1 cellular context compared by ENCODE assay signal in genomic region chr13:99307648-99308339, GRCh38.
TF ChIP-seq lines count a peak whose summit lies in the region.

No MANE protein-coding gene starts in this region.

TF ChIP-seq in K562, 482 proteins besides CTCF, POLR2A, EP300 and RAD21 (continued from another document and continues in another):
- TF ChIP-seq CBX5 (IDR thresholded peaks at IDR 0.05; ENCODE audit: borderline replicate concordance, low read depth) (0 out of 2 replicates have a peak, but pooled peaks have one; percentile 29), ZNF143 (CRISPR knock-in tag; IDR thresholded peaks at IDR 0.05) (no peak), TAF7 (tag; IDR thresholded peaks at IDR 0.05) (no peak), ZNF766 (CRISPR knock-in tag; conservative IDR thresholded peaks at IDR 0.05) (peak; percentile 53; the same call in 1 of the 2 replicates), ZNF134 (CRISPR knock-in tag; conservative IDR thresholded peaks at IDR 0.05) (0 out of 2 replicates have a peak, but pooled peaks have one; percentile 23), BDP1 (IDR thresholded peaks at IDR 0.05; ENCODE audit: insufficient read depth, insufficient read length) (no peak), MTA3 (IDR thresholded peaks at IDR 0.05; ENCODE audit: borderline replicate concordance) (0 out of 2 replicates have a peak, but pooled peaks have one; percentile 37), PTRF (tag; IDR thresholded peaks at IDR 0.05) (no peak), PCBP1 (IDR thresholded peaks at IDR 0.05; ENCODE audit: low read depth, low read length, poor library complexity, severe bottlenecking) (no peak), FOXO4 (CRISPR knock-in tag; IDR thresholded peaks at IDR 0.05) (no peak), FOXA3 (CRISPR knock-in tag; conservative IDR thresholded peaks at IDR 0.05 in 1 of 2, IDR thresholded peaks at IDR 0.05 in 1 of 2) (peak in 1 of 2 experiments; percentile 46; a peak in 1 of 4 replicates), TFAP4 (CRISPR knock-in tag; IDR thresholded peaks at IDR 0.05; ENCODE audit: borderline replicate concordance) (no peak), ZNF586 (CRISPR knock-in tag; conservative IDR thresholded peaks at IDR 0.05) (no peak), MGA (IDR thresholded peaks at IDR 0.05) (no peak), ARNT (IDR thresholded peaks at IDR 0.05) (0 out of 4 replicates have a peak, but pooled peaks of 1 of the 2 experiments have one; percentile 39), ZNF354B (CRISPR knock-in tag; IDR thresholded peaks at IDR 0.05) (no peak), DPF2 (IDR thresholded peaks at IDR 0.05) (peak; percentile 54), HDAC1 (IDR thresholded peaks at IDR 0.05) (0 out of 4 replicates have a peak, but pooled peaks of 1 of the 2 experiments have one; percentile 8), SNIP1 (IDR thresholded peaks at IDR 0.05; ENCODE audit: low read depth) (no peak), MXI1 (IDR thresholded peaks at IDR 0.05; ENCODE audit: low read depth, low read length) (no peak), ETS2 (tag; IDR thresholded peaks at IDR 0.05; ENCODE audit: borderline replicate concordance, poor library complexity, severe bottlenecking) (no peak), SMARCE1 (IDR thresholded peaks at IDR 0.05) (peak; percentile 49; the same call in 1 of the 2 replicates), RCOR1 (IDR thresholded peaks at IDR 0.05; ENCODE audit: borderline replicate concordance in 1 of 2, low read depth in 2 of 2, low read length in 2 of 2) (0 out of 4 replicates have a peak, but pooled peaks of 1 of the 2 experiments have one; percentile 1), JUND (IDR thresholded peaks at IDR 0.05; ENCODE audit: borderline replicate concordance, low read depth, low read length) (peak; percentile 40; the same call in 1 of the 2 replicates), JUND (tag; IDR thresholded peaks at IDR 0.05; ENCODE audit: borderline replicate concordance, low read depth, low read length) (peak; percentile 30; the same call in 2 of the 3 replicates), FOSL1 (tag; conservative IDR thresholded peaks at IDR 0.05) (peak; percentile 49; the same call in 1 of the 2 replicates), SRSF1 (IDR thresholded peaks at IDR 0.05; ENCODE audit: low read depth, low read length) (no peak), MAFK (IDR thresholded peaks at IDR 0.05; ENCODE audit: low read length) (peak; percentile 20; the same call in 1 of the 2 replicates), MNT (conservative IDR thresholded peaks at IDR 0.05) (0 out of 4 replicates have a peak, but pooled peaks of 1 of the 2 experiments have one; percentile 20), CUX1 (CRISPR knock-in tag; IDR thresholded peaks at IDR 0.05) (peak; percentile 76; the same call in 1 of the 2 replicates), BRD9 (IDR thresholded peaks at IDR 0.05; ENCODE audit: low read depth, partially characterized antibody) (peak; percentile 58)
